Comparison of ENCODE assay signal across 8 cellular contexts in the genomic region with DNA sequence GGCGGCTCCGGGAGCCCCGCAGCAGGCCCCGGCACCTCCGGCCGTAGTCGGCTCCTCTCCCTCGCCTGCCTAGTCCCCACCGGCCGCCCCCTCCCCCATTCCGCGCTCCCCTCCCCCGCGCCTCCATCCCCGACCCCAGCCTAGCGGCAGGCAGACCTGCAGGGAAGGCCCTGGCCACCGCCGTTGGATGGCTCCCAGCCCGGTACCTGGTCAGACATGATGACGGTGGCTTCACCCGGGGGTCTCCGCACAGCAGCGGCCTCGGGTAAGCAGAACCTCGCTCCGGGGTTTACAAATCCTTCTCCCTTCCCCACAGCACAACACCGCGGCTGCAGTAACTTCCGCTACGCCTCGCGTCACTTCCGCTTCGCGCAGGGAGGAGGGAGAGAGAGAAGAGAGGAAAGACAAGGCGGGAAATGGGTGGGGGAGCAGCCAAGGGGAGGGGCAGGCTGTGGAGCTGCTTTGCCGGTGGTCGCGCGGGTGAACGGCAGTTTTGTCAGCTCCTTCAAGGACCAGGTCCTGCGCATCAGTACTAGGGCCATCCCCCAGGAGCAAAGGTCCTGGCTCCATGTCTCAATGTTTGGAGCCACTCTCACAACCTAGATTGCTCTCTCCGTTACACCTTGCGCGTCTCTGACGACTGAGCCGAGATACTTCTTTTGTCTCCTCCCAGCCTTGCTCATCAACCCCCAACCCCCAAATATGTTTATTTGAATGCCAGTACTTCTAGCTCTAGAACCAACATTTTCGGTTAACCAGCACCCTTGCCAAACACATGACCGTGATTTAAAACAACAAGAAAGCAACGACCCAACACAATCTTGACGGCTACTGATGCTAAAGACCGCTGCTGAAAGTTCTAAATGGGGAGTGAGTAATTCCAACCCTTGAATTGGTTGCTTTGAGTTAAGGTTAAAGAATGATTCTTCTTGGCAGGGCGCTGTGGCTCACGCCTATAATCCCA. TPM values are rescaled to one million over a fixed set of nuclear protein-coding genes. Genes with fewer than 3 reads are reported as not detected.
DNase-seq lines count a peak whose midpoint lies in the region; ATAC-seq, FAIRE-seq and TF ChIP-seq lines count a peak whose summit lies in the region.

TSS of gene SUMO1 (minus strand) at position 364 of the 964 bp plus-strand sequence. CDS start at position 218, 146 bp downstream.

- TF ChIP-seq POLR2A in GM12891 (IDR thresholded peaks at IDR 0.05; ENCODE audit: low read depth, low read length): peak; percentile 86

- no peaks in the 10 kb centered on the region for H3K27me3 ChIP-seq in adipocyte (replicated peaks; ENCODE audit: control insufficient read depth, insufficient read depth, low read length)
- no peaks in the 10 kb centered on the region for H3K27me3 ChIP-seq in cardiac muscle cell
- no peaks in the 10 kb centered on the region for H3K27me3 ChIP-seq in parathyroid adenoma (ENCODE audit: control insufficient read depth, insufficient read depth, low read length)
- H3K27me3 ChIP-seq in tibial artery: no peaks in the 10 kb centered on the region

- peak; percentile 86 for DNase-seq in GM12891 (ENCODE audit: insufficient read length, low spot score)
- DNase-seq in NCI-H1436 (lab: John Stamatoyannopoulos, UW): peak; percentile 86
- DNase-seq in T follicular helper cell (ENCODE audit: low read depth): peak; percentile 87
- peak; percentile 95 for DNase-seq in adipocyte (ENCODE audit: low read depth)
- DNase-seq in cardiac muscle cell (ENCODE audit: low read depth in 1 of 2, low spot score in 1 of 2): peak; percentile 89 to 94
- peak; percentile 91 to 93 for DNase-seq in tibial artery

- peak; percentile 98 for FAIRE-seq in GM12891 (lab: Jason Lieb, UNC)

- peak within 1 kb of the TSS; percentile 99 for H2AFZ ChIP-seq in parathyroid adenoma

- H3K36me3 ChIP-seq in adipocyte (ENCODE audit: control insufficient read depth, insufficient read depth, low read length, severe bottlenecking): no peaks in the 10 kb centered on the region
- no peaks in the 10 kb centered on the region for H3K36me3 ChIP-seq in cardiac muscle cell
- H3K36me3 ChIP-seq in parathyroid adenoma (ENCODE audit: control insufficient read depth, insufficient read depth, low read length): no peaks in the 10 kb centered on the region
- H3K36me3 ChIP-seq in tibial artery: no peaks in the 10 kb centered on the region

- H3K4me2 ChIP-seq in parathyroid adenoma (ENCODE audit: low read length): peak within 1 kb of the TSS; percentile 71

- H3K79me2 ChIP-seq in parathyroid adenoma: peaks cover 35% of the 10 kb centered on the region

- H3K9ac ChIP-seq in adipocyte (ENCODE audit: low read length) (peak within 1 kb of the TSS; percentile 90), parathyroid adenoma (peak within 1 kb of the TSS; percentile 38)

- ATAC-seq in HG02798 (IDR thresholded peaks at IDR 0.05; ENCODE audit: poor library complexity, unreplicated experiment): peak; percentile 97

- H3K27ac ChIP-seq in cardiac muscle cell: peak within 1 kb of the TSS; percentile 93
- H3K27ac ChIP-seq in parathyroid adenoma: peak within 1 kb of the TSS; percentile 74
- peak within 1 kb of the TSS; percentile 93 to 94 for H3K27ac ChIP-seq in tibial artery

- TF ChIP-seq CTCF in cardiac muscle cell (IDR thresholded peaks at IDR 0.05; ENCODE audit: low read depth, low read length) (no peak), parathyroid adenoma (IDR thresholded peaks at IDR 0.05) (no peak), tibial artery (IDR thresholded peaks at IDR 0.05) (no peak)

- intact Hi-C loops in tibial artery (cut with DNase I; ENCODE audit: low total_unique reads): no loop called here

- no peaks in the 10 kb centered on the region for H3K9me3 ChIP-seq in adipocyte (ENCODE audit: control insufficient read depth, low read length)
- no peaks in the 10 kb centered on the region for H3K9me3 ChIP-seq in cardiac muscle cell (ENCODE audit: low read depth)
- no peaks in the 10 kb centered on the region for H3K9me3 ChIP-seq in parathyroid adenoma (ENCODE audit: control insufficient read depth, low read length)
- no peaks in the 10 kb centered on the region for H3K9me3 ChIP-seq in tibial artery

- H3K4me1 ChIP-seq in adipocyte (ENCODE audit: control insufficient read depth, insufficient read depth, low read length) (peaks cover 8% of the 10 kb centered on the region), cardiac muscle cell (ENCODE audit: low read depth) (peaks cover 5% of the 10 kb centered on the region), parathyroid adenoma (peaks cover 8% of the 10 kb centered on the region), tibial artery (peaks cover 6 to 28% (median 18%) of the 10 kb centered on the region in 4 donors)

- H3K4me3 ChIP-seq in adipocyte (ENCODE audit: low read length): peak within 1 kb of the TSS; percentile 97
- peak within 1 kb of the TSS; percentile 98 for H3K4me3 ChIP-seq in cardiac muscle cell
- H3K4me3 ChIP-seq in parathyroid adenoma (ENCODE audit: low read depth, low read length): peak within 1 kb of the TSS; percentile 77
- peak within 1 kb of the TSS; percentile 90 to 93 for H3K4me3 ChIP-seq in tibial artery

TF ChIP-seq in GM12891, 5 proteins besides CTCF, POLR2A, EP300 and RAD21:
- TF ChIP-seq POU2F2 (IDR thresholded peaks at IDR 0.05; ENCODE audit: low read depth, low read length): 0 out of 2 replicates have a peak, but pooled peaks have one; percentile 12
- peak; percentile 36; the same call in 1 of the 2 replicates for TF ChIP-seq TAF1 (IDR thresholded peaks at IDR 0.05; ENCODE audit: low read depth, low read length)
- TF ChIP-seq POLR2AphosphoS5 (IDR thresholded peaks at IDR 0.05; ENCODE audit: low read depth, low read length): peak; percentile 79
- TF ChIP-seq PAX5 (IDR thresholded peaks at IDR 0.05; ENCODE audit: insufficient read depth, low read length, severe bottlenecking): no peak
- peak; percentile 61 for TF ChIP-seq SPI1 (IDR thresholded peaks at IDR 0.05; ENCODE audit: low read depth, low read length)

RNA-seq across cellular contexts. Expression of gene SUMO1, which starts in this region (rescaled TPM):
- 118 TPM for polyA plus RNA-seq in GM12891 (2012; ENCODE audit: low read depth, missing spikeins)
- total RNA-seq in cardiac muscle cell: 80.9 and 94.6 TPM in 2 replicates
- polyA plus RNA-seq in cardiac muscle cell: 202 and 217 TPM in 2 replicates

Comparison
In these comparisons a context has a peak if more than half of its experiments do, and no peak if none do; other contexts are left out.
1. Peak in every context shown above with its lines: DNase-seq, ATAC-seq, H3K4me3 ChIP-seq and H3K27ac ChIP-seq.